Comparison of ENCODE assay signal across 1 cellular context in the genomic region with DNA sequence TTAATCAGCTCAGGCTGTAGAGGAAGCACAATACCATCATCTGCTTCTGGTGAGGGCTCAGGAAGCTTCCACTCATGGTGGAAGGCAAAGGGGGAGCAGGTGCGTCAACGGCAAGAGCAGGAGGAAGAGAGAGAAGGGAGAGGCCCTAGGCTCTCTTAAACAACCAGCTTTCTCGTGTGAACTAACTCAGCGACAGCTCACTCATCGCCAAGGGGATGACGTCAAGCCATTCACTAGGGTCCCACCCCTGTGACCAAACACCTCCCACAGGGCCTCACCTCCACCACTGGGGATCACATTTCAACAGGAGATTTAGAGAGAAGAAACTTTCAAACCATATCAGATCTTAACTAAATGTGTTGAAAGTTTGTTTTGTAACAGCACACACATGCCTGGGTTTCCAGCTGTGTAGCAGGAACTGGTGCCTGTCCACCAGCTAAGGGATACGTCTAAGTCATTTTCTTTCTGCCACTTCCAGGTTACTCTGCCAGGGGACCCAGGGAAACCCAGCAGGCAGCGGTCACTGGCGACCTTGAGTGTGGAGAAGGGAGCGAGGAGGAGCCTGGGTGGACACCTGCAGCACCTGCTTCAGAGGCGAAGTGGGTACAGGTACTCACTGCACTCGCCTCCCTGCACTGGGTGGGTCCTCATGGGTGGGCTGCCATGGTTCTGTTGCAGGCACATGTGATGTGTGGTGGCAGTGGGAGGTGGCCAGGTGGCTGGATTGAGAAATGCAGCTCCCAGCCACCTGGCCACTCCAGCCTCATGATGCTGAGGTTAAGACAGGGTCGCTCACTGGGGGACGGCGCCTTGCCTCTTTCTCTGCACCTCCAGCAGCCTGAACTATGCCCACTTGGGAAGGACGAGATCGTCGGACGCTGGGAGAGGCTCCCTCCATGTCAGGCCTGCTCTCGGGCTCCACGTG.
TF ChIP-seq lines count a peak whose summit lies in the region.

No MANE protein-coding gene starts in this region.

TF ChIP-seq in WTC11, 78 proteins besides CTCF, POLR2A, EP300 and RAD21 (continued from another document):
- TF ChIP-seq, protein P1, sequence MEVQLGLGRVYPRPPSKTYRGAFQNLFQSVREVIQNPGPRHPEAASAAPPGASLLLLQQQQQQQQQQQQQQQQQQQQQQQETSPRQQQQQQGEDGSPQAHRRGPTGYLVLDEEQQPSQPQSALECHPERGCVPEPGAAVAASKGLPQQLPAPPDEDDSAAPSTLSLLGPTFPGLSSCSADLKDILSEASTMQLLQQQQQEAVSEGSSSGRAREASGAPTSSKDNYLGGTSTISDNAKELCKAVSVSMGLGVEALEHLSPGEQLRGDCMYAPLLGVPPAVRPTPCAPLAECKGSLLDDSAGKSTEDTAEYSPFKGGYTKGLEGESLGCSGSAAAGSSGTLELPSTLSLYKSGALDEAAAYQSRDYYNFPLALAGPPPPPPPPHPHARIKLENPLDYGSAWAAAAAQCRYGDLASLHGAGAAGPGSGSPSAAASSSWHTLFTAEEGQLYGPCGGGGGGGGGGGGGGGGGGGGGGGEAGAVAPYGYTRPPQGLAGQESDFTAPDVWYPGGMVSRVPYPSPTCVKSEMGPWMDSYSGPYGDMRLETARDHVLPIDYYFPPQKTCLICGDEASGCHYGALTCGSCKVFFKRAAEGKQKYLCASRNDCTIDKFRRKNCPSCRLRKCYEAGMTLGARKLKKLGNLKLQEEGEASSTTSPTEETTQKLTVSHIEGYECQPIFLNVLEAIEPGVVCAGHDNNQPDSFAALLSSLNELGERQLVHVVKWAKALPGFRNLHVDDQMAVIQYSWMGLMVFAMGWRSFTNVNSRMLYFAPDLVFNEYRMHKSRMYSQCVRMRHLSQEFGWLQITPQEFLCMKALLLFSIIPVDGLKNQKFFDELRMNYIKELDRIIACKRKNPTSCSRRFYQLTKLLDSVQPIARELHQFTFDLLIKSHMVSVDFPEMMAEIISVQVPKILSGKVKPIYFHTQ (CRISPR knock-in tag; IDR thresholded peaks at IDR 0.05) = no peak
- TF ChIP-seq NR1H2 (CRISPR knock-in tag; IDR thresholded peaks at IDR 0.05) (no peak), MYBL2 (CRISPR knock-in tag; IDR thresholded peaks at IDR 0.05) (no peak), GTF2I (CRISPR knock-in tag; conservative IDR thresholded peaks at IDR 0.05) (no peak), ZNF416 (CRISPR knock-in tag; IDR thresholded peaks at IDR 0.05) (no peak), TEAD4 (CRISPR knock-in tag; IDR thresholded peaks at IDR 0.05) (no peak), FOXJ3 (CRISPR knock-in tag; IDR thresholded peaks at IDR 0.05; ENCODE audit: borderline replicate concordance) (no peak), ZNF671 (CRISPR knock-in tag; IDR thresholded peaks at IDR 0.05) (no peak), ZNF121 (CRISPR knock-in tag; IDR thresholded peaks at IDR 0.05) (no peak), ZNF138 (CRISPR knock-in tag; conservative IDR thresholded peaks at IDR 0.05) (no peak), ZNF263 (CRISPR knock-in tag; IDR thresholded peaks at IDR 0.05; ENCODE audit: low read depth) (no peak), NFYB (CRISPR knock-in tag; conservative IDR thresholded peaks at IDR 0.05; ENCODE audit: low read depth) (no peak), SMAD4 (CRISPR knock-in tag; IDR thresholded peaks at IDR 0.05) (no peak)
- TF ChIP-seq, protein P2, sequence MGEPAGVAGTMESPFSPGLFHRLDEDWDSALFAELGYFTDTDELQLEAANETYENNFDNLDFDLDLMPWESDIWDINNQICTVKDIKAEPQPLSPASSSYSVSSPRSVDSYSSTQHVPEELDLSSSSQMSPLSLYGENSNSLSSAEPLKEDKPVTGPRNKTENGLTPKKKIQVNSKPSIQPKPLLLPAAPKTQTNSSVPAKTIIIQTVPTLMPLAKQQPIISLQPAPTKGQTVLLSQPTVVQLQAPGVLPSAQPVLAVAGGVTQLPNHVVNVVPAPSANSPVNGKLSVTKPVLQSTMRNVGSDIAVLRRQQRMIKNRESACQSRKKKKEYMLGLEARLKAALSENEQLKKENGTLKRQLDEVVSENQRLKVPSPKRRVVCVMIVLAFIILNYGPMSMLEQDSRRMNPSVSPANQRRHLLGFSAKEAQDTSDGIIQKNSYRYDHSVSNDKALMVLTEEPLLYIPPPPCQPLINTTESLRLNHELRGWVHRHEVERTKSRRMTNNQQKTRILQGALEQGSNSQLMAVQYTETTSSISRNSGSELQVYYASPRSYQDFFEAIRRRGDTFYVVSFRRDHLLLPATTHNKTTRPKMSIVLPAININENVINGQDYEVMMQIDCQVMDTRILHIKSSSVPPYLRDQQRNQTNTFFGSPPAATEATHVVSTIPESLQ (CRISPR knock-in tag; IDR thresholded peaks at IDR 0.05) = no peak
- TF ChIP-seq, protein P3, sequence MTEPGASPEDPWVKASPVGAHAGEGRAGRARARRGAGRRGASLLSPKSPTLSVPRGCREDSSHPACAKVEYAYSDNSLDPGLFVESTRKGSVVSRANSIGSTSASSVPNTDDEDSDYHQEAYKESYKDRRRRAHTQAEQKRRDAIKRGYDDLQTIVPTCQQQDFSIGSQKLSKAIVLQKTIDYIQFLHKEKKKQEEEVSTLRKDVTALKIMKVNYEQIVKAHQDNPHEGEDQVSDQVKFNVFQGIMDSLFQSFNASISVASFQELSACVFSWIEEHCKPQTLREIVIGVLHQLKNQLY (CRISPR knock-in tag; IDR thresholded peaks at IDR 0.05) = no peak
- TF ChIP-seq, protein P4, sequence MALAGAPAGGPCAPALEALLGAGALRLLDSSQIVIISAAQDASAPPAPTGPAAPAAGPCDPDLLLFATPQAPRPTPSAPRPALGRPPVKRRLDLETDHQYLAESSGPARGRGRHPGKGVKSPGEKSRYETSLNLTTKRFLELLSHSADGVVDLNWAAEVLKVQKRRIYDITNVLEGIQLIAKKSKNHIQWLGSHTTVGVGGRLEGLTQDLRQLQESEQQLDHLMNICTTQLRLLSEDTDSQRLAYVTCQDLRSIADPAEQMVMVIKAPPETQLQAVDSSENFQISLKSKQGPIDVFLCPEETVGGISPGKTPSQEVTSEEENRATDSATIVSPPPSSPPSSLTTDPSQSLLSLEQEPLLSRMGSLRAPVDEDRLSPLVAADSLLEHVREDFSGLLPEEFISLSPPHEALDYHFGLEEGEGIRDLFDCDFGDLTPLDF (CRISPR knock-in tag; IDR thresholded peaks at IDR 0.05) = no peak
TF ChIP-seq in WTC11: peak in this region for 0.
